In genomic region chr7:48139461-48139860, GRCh38 we compare ENCODE assay signal across 1 cellular context.
TF ChIP-seq lines count a peak whose summit lies in the region.

No MANE protein-coding gene starts in this region.

TF ChIP-seq in liver, 16 proteins besides CTCF, POLR2A, EP300 and RAD21 (continued from another document):
- TF ChIP-seq SP1 (IDR thresholded peaks at IDR 0.05): no peak
- TF ChIP-seq ATF3 (IDR thresholded peaks at IDR 0.05): no peak
- no peak for TF ChIP-seq HNF4A (conservative IDR thresholded peaks at IDR 0.05)
